In the genomic region with DNA sequence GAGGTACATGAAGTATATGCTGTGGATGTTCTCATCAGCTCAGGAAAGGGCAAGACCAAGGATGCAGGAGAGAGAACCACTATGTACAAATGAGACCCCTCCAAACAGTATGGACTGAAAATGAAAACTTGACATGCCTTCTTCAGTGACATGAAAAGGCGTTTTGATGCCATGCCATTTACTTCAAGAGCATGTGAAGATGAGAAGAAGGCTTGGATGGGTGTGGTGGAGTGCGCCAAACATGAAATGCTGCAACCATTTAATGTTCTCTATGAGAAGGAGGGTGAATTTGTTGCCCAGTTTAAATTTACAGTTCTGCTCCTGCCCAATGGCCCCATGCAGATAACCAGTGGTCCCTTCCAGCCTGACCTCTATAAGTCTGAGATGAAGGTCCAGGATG, we compare ENCODE assay signal across 23 cellular contexts. TPM values are rescaled to one million over a fixed set of nuclear protein-coding genes. Genes with fewer than 3 reads are reported as not detected.
DNase-seq lines count a peak whose midpoint lies in the region; ATAC-seq and TF ChIP-seq lines count a peak whose summit lies in the region.
"Had no signal": no experiment of that assay in that cellular context is flagged by ENCODE, and none has a peak within 500 bp of the region (broad histone marks: within the 10 kb centered on the region; RNA-seq: fewer than 3 reads in every experiment).

No MANE protein-coding gene starts in this region.

- no peak overlapping the region for H3K9ac ChIP-seq in Karpas-422 (ENCODE audit: low read length)
- no peak overlapping the region for H3K9ac ChIP-seq in colonic mucosa (ENCODE audit: low read depth in 2 of 2, low read length in 2 of 2)

- H3K27ac ChIP-seq in caudate nucleus (ENCODE audit: low read depth, low read length) (peak overlapping the region; percentile 83), substantia nigra (ENCODE audit: low read depth, low read length, poor library complexity, severe bottlenecking) (peak overlapping the region; percentile 99), Karpas-422 (ENCODE audit: low read length) (no peak overlapping the region), upper lobe of right lung (no peak overlapping the region), colonic mucosa (no peak overlapping the region)
- H3K27ac ChIP-seq: thoracic aorta, WERI-Rb-1 had no signal

- H3K4me1 ChIP-seq in Karpas-422 (ENCODE audit: low read length) (no peaks in the 10 kb centered on the region), upper lobe of right lung (no peaks in the 10 kb centered on the region), colonic mucosa (no peaks in the 10 kb centered on the region)

- DNase-seq in activated naive CD4-positive, alpha-beta T cell treated with Interleukin-2 at 50 U/mL for 16 hours, result no peak
- DNase-seq in T-helper 17 cell (no peak), caudate nucleus (lab: John Stamatoyannopoulos, UW) (no peak), substantia nigra (lab: John Stamatoyannopoulos, UW) (no peak), Karpas-422 (no peak), upper lobe of right lung (no peak), colonic mucosa (no peak)
- DNase-seq: activated effector memory CD4-positive, alpha-beta T cell treated with Interleukin-2 at 50 U/mL for 16 hours; DMS53; effector CD4-positive, alpha-beta T cell; foreskin melanocyte; GF-D8; hippocampal formation; KBM-7; midbrain; NCI-H1436; NCI-H510A; NK-92 treated with Interleukin-12 subunit alpha and Interleukin-12 subunit beta, amount 100 ng/mL, for 24 hours; SHP77 treated with DMSO at 0.1 percent for 48 hours; WERI-Rb-1 had no signal

- H3K4me2 ChIP-seq in Karpas-422 (ENCODE audit: low read depth, low read length, poor library complexity, severe bottlenecking), result no peak overlapping the region

- no peak overlapping the region for H2AFZ ChIP-seq in Karpas-422 (ENCODE audit: low read length)

- no peaks in the 10 kb centered on the region for H3K9me3 Mint-ChIP-seq in activated naive CD4-positive, alpha-beta T cell treated with anti-CD3 and anti-CD28 coated beads, Interleukin-2, amount 50 U/mL, for 24 hours

- TF ChIP-seq CTCF in upper lobe of right lung (IDR thresholded peaks at IDR 0.05), result no peak
- no peak for TF ChIP-seq CTCF in colonic mucosa (IDR thresholded peaks at IDR 0.05)

- H3K4me1 Mint-ChIP-seq in activated naive CD4-positive, alpha-beta T cell treated with anti-CD3 and anti-CD28 coated beads, Interleukin-2, amount 50 U/mL, for 24 hours, result peaks cover 93% of the 10 kb centered on the region
- peaks cover 66% of the 10 kb centered on the region for H3K4me1 Mint-ChIP-seq in T-helper 17 cell

- H3K79me2 ChIP-seq in Karpas-422 (ENCODE audit: low read length), result no peaks in the 10 kb centered on the region

- peak; percentile 21 for ATAC-seq in T-helper 17 cell
- no peak for ATAC-seq in upper lobe of right lung

- no peaks in the 10 kb centered on the region for H3K27me3 Mint-ChIP-seq in activated naive CD4-positive, alpha-beta T cell treated with anti-CD3 and anti-CD28 coated beads, Interleukin-2, amount 50 U/mL, for 24 hours
- H3K27me3 Mint-ChIP-seq in T-helper 17 cell, result no peaks in the 10 kb centered on the region
- H3K27me3 Mint-ChIP-seq: progenitor cell of endocrine pancreas had no signal

- no peaks in the 10 kb centered on the region for H3K27me3 ChIP-seq in Karpas-422 (ENCODE audit: low read length)
- H3K27me3 ChIP-seq in upper lobe of right lung, result no peaks in the 10 kb centered on the region
- H3K27me3 ChIP-seq in colonic mucosa, result no peaks in the 10 kb centered on the region

- intact Hi-C loops in upper lobe of right lung (cut with DNase I) (no loop called here), colonic mucosa (cut with DNase I) (no loop called here)

- peaks cover 31% of the 10 kb centered on the region for H3K36me3 Mint-ChIP-seq in activated naive CD4-positive, alpha-beta T cell treated with anti-CD3 and anti-CD28 coated beads, Interleukin-2, amount 50 U/mL, for 24 hours
- H3K36me3 Mint-ChIP-seq in T-helper 17 cell (ENCODE audit: low read depth), result peaks cover 7% of the 10 kb centered on the region

- H3K4me3 Mint-ChIP-seq in activated naive CD4-positive, alpha-beta T cell treated with anti-CD3 and anti-CD28 coated beads, Interleukin-2, amount 50 U/mL, for 24 hours, result no peak overlapping the region
- peak overlapping the region; percentile 52 for H3K4me3 Mint-ChIP-seq in T-helper 17 cell

- no peaks in the 10 kb centered on the region for H3K9me2 ChIP-seq in Karpas-422 (replicated peaks; ENCODE audit: insufficient read depth, low read length)

- peaks cover 4% of the 10 kb centered on the region; the same call in 1 of the 2 replicates for H4K20me1 ChIP-seq in Karpas-422 (ENCODE audit: insufficient read depth, low read depth, low read length)

- H3K4me3 ChIP-seq in Karpas-422 (ENCODE audit: low read length) (no peak overlapping the region), upper lobe of right lung (no peak overlapping the region), colonic mucosa (no peak overlapping the region)
- H3K4me3 ChIP-seq: thoracic aorta had no signal

- peak overlapping the region; percentile 92 for H3K27ac Mint-ChIP-seq in activated naive CD4-positive, alpha-beta T cell treated with anti-CD3 and anti-CD28 coated beads, Interleukin-2, amount 50 U/mL, for 24 hours
- peak overlapping the region; percentile 96 for H3K27ac Mint-ChIP-seq in T-helper 17 cell
- H3K27ac Mint-ChIP-seq: progenitor cell of endocrine pancreas had no signal

- H3K9me3 ChIP-seq in T-helper 17 cell (ENCODE audit: control insufficient read depth, low read length, poor library complexity, severe bottlenecking), result no peaks in the 10 kb centered on the region
- H3K9me3 ChIP-seq in Karpas-422 (ENCODE audit: low read length), result no peaks in the 10 kb centered on the region
- no peaks in the 10 kb centered on the region for H3K9me3 ChIP-seq in upper lobe of right lung
- no peaks in the 10 kb centered on the region for H3K9me3 ChIP-seq in colonic mucosa
- H3K9me3 ChIP-seq: thoracic aorta had no signal

- H3K36me3 ChIP-seq in Karpas-422 (ENCODE audit: insufficient read depth, low read length) (no peaks in the 10 kb centered on the region), upper lobe of right lung (no peaks in the 10 kb centered on the region), colonic mucosa (no peaks in the 10 kb centered on the region)
- H3K36me3 ChIP-seq: thoracic aorta, WERI-Rb-1 had no signal

RNA-seq across cellular contexts. Expression of a gene that starts 47.7 kb away (rescaled TPM):
- total RNA-seq in T-helper 17 cell, result 100 to 1,000 TPM; 250 to 312 TPM
- total RNA-seq in Karpas-422 (2014; rRNA removed; shearing (Covaris generic); ENCODE audit: low replicate concordance), result 2.3 and 5.3 TPM in 2 replicates
- 46.2 TPM for total RNA-seq in upper lobe of right lung
- 10 to 100 TPM; 14.7 to 19.0 TPM for total RNA-seq in colonic mucosa

Comparison
In these comparisons a context has a peak if more than half of its experiments do, and no peak if none do; other contexts are left out.
1. H3K27ac ChIP-seq: peak in caudate nucleus (single experiment) and substantia nigra (single experiment); none in Karpas-422 (single experiment), upper lobe of right lung (single experiment) and colonic mucosa (single experiment).